In genomic region chr2:143937563-143938346, GRCh38 we compare ENCODE assay signal across 8 cellular contexts.
DNase-seq lines count a peak whose midpoint lies in the region; ATAC-seq lines count a peak whose summit lies in the region.

No MANE protein-coding gene starts in this region.

- ATAC-seq in activated T-cell treated with anti-CD3 and anti-CD28 coated beads, Interleukin-2, amount 50 U/mL, for 72 hours (replicated peaks in 1 of 2) = peak; percentile 25 to 26
- ATAC-seq in HG03442 (IDR thresholded peaks at IDR 0.05; ENCODE audit: unreplicated experiment) = peak; percentile 47

- H3K4me3 Mint-ChIP-seq in activated T-cell treated with anti-CD3 and anti-CD28 coated beads, Interleukin-2, amount 50 U/mL, for 72 hours = peak overlapping the region; percentile 65 to 80

- H3K36me3 Mint-ChIP-seq in activated T-cell treated with anti-CD3 and anti-CD28 coated beads, Interleukin-2, amount 50 U/mL, for 72 hours (ENCODE audit: insufficient read depth in 2 of 2) = no peaks in the 10 kb centered on the region

- peaks cover 15% of the 10 kb centered on the region for H3K4me1 Mint-ChIP-seq in activated T-cell treated with anti-CD3 and anti-CD28 coated beads, Interleukin-2, amount 50 U/mL, for 72 hours (ENCODE audit: low read depth)

- H3K9ac ChIP-seq in subcutaneous abdominal adipose tissue (ENCODE audit: low read length in 5 of 5) = peak overlapping the region in 3 of 5 donors; percentile 27 to 62 (median 58)

- H3K27ac Mint-ChIP-seq in activated T-cell treated with anti-CD3 and anti-CD28 coated beads, Interleukin-2, amount 50 U/mL, for 72 hours = no peak overlapping the region

- H3K27me3 Mint-ChIP-seq in activated T-cell treated with anti-CD3 and anti-CD28 coated beads, Interleukin-2, amount 50 U/mL, for 72 hours (ENCODE audit: low read depth) = peaks cover 68% of the 10 kb centered on the region

- no peaks in the 10 kb centered on the region for H3K9me3 Mint-ChIP-seq in activated T-cell treated with anti-CD3 and anti-CD28 coated beads, Interleukin-2, amount 50 U/mL, for 72 hours

- H3K9me3 ChIP-seq in subcutaneous abdominal adipose tissue (ENCODE audit: control insufficient read depth in 5 of 5, low read length in 5 of 5) = no peaks in the 10 kb centered on the region

- peaks cover 0 to 3% (median 0%) of the 10 kb centered on the region in 5 donors for H3K27me3 ChIP-seq in subcutaneous abdominal adipose tissue (ENCODE audit: control insufficient read depth in 5 of 5, insufficient read depth in 4 of 5, low read length in 5 of 5)

- no peak for DNase-seq in activated T-cell treated with anti-CD3 and anti-CD28 coated beads, Interleukin-2, amount 50 U/mL, for 72 hours
- DNase-seq in activated T-cell treated with anti-CD3 and anti-CD28 coated beads for 4 hours = no peak
- DNase-seq in amniotic epithelial cell (ENCODE audit: low read depth) = peak; percentile 3
- peak; percentile 34 for DNase-seq in inferior parietal cortex (ENCODE audit: extremely low spot score)
- DNase-seq in kidney glomerular epithelial cell (lab: John Stamatoyannopoulos, UW) = no peak
- DNase-seq in stimulated activated CD4-positive, alpha-beta T cell treated with anti-CD3 and anti-CD28 coated beads, Interleukin-4, amount 100 ng/mL, for 4 hours = no peak

- H3K36me3 ChIP-seq in subcutaneous abdominal adipose tissue (ENCODE audit: control insufficient read depth in 5 of 5, insufficient read depth in 5 of 5, low read length in 5 of 5) = no peaks in the 10 kb centered on the region

- peaks cover 0 to 30% (median 27%) of the 10 kb centered on the region in 5 donors for H3K4me1 ChIP-seq in subcutaneous abdominal adipose tissue (ENCODE audit: control insufficient read depth in 5 of 5, insufficient read depth in 5 of 5, low read length in 5 of 5)

- peak overlapping the region; percentile 60 for H3K27ac ChIP-seq in subcutaneous abdominal adipose tissue (ENCODE audit: low read depth, low read length)

- peak overlapping the region; percentile 70 to 87 (median 84) for H3K4me3 ChIP-seq in subcutaneous abdominal adipose tissue (ENCODE audit: low read depth in 1 of 5, low read length in 5 of 5)

Comparison
In these comparisons a context has a peak if more than half of its experiments do, and no peak if none do; other contexts are left out.
1. DNase-seq: peak in amniotic epithelial cell (single experiment) and inferior parietal cortex (single experiment); none in activated T-cell treated with anti-CD3 and anti-CD28 coated beads, Interleukin-2, amount 50 U/mL, for 72 hours (0 of 2), activated T-cell treated with anti-CD3 and anti-CD28 coated beads for 4 hours (single experiment), kidney glomerular epithelial cell (single experiment) and stimulated activated CD4-positive, alpha-beta T cell treated with anti-CD3 and anti-CD28 coated beads, Interleukin-4, amount 100 ng/mL, for 4 hours (0 of 2).